ENCODE assay signal across 8 cellular contexts in genomic region chr21:15062566-15062965, GRCh38. TPM values are rescaled to one million over a fixed set of nuclear protein-coding genes. Genes with fewer than 3 reads are reported as not detected.
DNase-seq lines count a peak whose midpoint lies in the region; ATAC-seq, FAIRE-seq and TF ChIP-seq lines count a peak whose summit lies in the region.

No MANE protein-coding gene starts in this region.

- H3K27ac ChIP-seq in endothelial cell of umbilical vein (ENCODE audit: insufficient read depth, low read depth, low read length), result no peak overlapping the region
- H3K27ac ChIP-seq in pancreas, result no peak overlapping the region

- DNase-seq in GM20000 (ENCODE audit: low spot score) (peak; percentile 42), RCC 7860 (ENCODE audit: low spot score) (peak; percentile 25), endothelial cell of umbilical vein (ENCODE audit: low read depth, low spot score) (peak; percentile 51), pancreas (no peak)
- no peak for DNase-seq in activated CD8-positive, alpha-beta memory T cell treated with anti-CD3 and anti-CD28 coated beads, Interleukin-2, amount 50 U/mL, for 48 hours
- no peak for DNase-seq in activated CD4-positive, alpha-beta T cell treated with anti-CD3 and anti-CD28 coated beads for 48 hours

- H3K4me1 ChIP-seq in endothelial cell of umbilical vein (ENCODE audit: control insufficient read depth, extremely low read depth, insufficient read depth, low read length) (peaks cover 30% of the 10 kb centered on the region), pancreas (peaks cover 16 to 49% (median 45%) of the 10 kb centered on the region in 3 donors)

- H3K27me3 ChIP-seq in endothelial cell of umbilical vein (ENCODE audit: control insufficient read depth in 2 of 2, insufficient read depth in 2 of 2, low read length in 2 of 2) (no peaks in the 10 kb centered on the region), pancreas (no peaks in the 10 kb centered on the region)

- H3K9me1 ChIP-seq in endothelial cell of umbilical vein (replicated peaks; ENCODE audit: control insufficient read depth, extremely low read depth, insufficient read depth, low read length), result no peaks in the 10 kb centered on the region

- peak overlapping the region; percentile 80 to 96 (median 85) for H3K4me3 ChIP-seq in endothelial cell of umbilical vein (replicated peaks in 1 of 3; ENCODE audit: insufficient read depth in 1 of 3, low read depth in 1 of 3, low read length in 3 of 3)
- peak overlapping the region in 3 of 4 donors; percentile 82 to 99 (median 98) for H3K4me3 ChIP-seq in pancreas

- intact Hi-C loops in endothelial cell of umbilical vein (cut with micrococcal nuclease) (loop anchor here (1.0 to 10.0 kb wide), 3 partner anchors 8 to 782 kb away; no protein-coding TSS in a partner anchor), pancreas (cut with DNase I) (loop anchor here in 1 of 3 donors (5.0 kb wide), 1 partner anchor 420 kb away; no protein-coding TSS in a partner anchor)

- TF ChIP-seq CTCF in GM20000 (IDR thresholded peaks at IDR 0.05; ENCODE audit: extremely low read depth, missing control alignments) (no peak), endothelial cell of umbilical vein (IDR thresholded peaks at IDR 0.05; ENCODE audit: extremely low read depth in 1 of 2, insufficient read depth in 1 of 2, low read depth in 1 of 2, low read length in 2 of 2) (no peak), pancreas (IDR thresholded peaks at IDR 0.05) (no peak)

- peak overlapping the region; percentile 96 for H3K9ac ChIP-seq in endothelial cell of umbilical vein (replicated peaks; ENCODE audit: extremely low read depth, insufficient read depth, low read length)

- dilution Hi-C loops in endothelial cell of umbilical vein (cut with MboI; ENCODE audit: extremely low pct_ligation_motif_present, low sequenced_read_pairs), result no loop called here

- H3K36me3 ChIP-seq in endothelial cell of umbilical vein (ENCODE audit: control insufficient read depth in 2 of 2, extremely low read depth in 1 of 2, insufficient read depth in 2 of 2, low read length in 2 of 2) (no peaks in the 10 kb centered on the region), pancreas (no peaks in the 10 kb centered on the region)

- no TSS peak for BruUV-seq in endothelial cell of umbilical vein (replicated peaks; lab: Mats Ljungman, UMichigan)

- TF ChIP-seq POLR2A in endothelial cell of umbilical vein (IDR thresholded peaks at IDR 0.05; ENCODE audit: low read depth, low read length) (no peak), GM18505 (IDR thresholded peaks at IDR 0.05; ENCODE audit: borderline replicate concordance, extremely low read depth, insufficient read depth, insufficient read length) (no peak)

- peak overlapping the region; percentile 100 for H3K4me2 ChIP-seq in endothelial cell of umbilical vein (ENCODE audit: insufficient read depth, low read length)

- H3K79me2 ChIP-seq in endothelial cell of umbilical vein (ENCODE audit: control insufficient read depth, insufficient read depth, low read length), result peaks cover 71% of the 10 kb centered on the region

- peak; percentile 66 for FAIRE-seq in RCC 7860 (lab: Jason Lieb, UNC)
- FAIRE-seq in endothelial cell of umbilical vein (lab: Jason Lieb, UNC), result peak; percentile 79
- no peak for FAIRE-seq in pancreas (lab: Jason Lieb, UNC)

- ATAC-seq in pancreas, result no peak
- no peak for ATAC-seq in GM18498 (IDR thresholded peaks at IDR 0.05; ENCODE audit: unreplicated experiment)
- ATAC-seq in GM18505 (IDR thresholded peaks at IDR 0.05; ENCODE audit: unreplicated experiment), result no peak

- H2AFZ ChIP-seq in endothelial cell of umbilical vein (ENCODE audit: low read depth, low read length), result no peak overlapping the region

- peaks cover 12% of the 10 kb centered on the region for H4K20me1 ChIP-seq in endothelial cell of umbilical vein (replicated peaks; ENCODE audit: control insufficient read depth, extremely low read depth, insufficient read depth, low read length)

- CTCF ChIA-PET in endothelial cell of umbilical vein (lab: Charles Lee), result no interaction called here

- POLR2A ChIA-PET in endothelial cell of umbilical vein (lab: Charles Lee), result no interaction called here

- 2 to 4% methylated on average over 3 of the region's 3 CpGs for WGBS in pancreas, 2 donors

- H3K9me3 ChIP-seq in endothelial cell of umbilical vein (replicated peaks; ENCODE audit: control insufficient read depth, insufficient read depth, low read length), result no peaks in the 10 kb centered on the region
- H3K9me3 ChIP-seq in pancreas, result no peaks in the 10 kb centered on the region

TF ChIP-seq in endothelial cell of umbilical vein, 7 proteins besides CTCF, POLR2A, EP300 and RAD21:
- TF ChIP-seq EZH2 (IDR thresholded peaks at IDR 0.05; ENCODE audit: borderline replicate concordance, low read depth, low read length, severe bottlenecking), result no peak
- no peak for TF ChIP-seq GATA2 (IDR thresholded peaks at IDR 0.05; ENCODE audit: insufficient read depth, insufficient read length, low read depth, low read length)
TF ChIP-seq in endothelial cell of umbilical vein: peak in this region for 0.

RNA-seq across cellular contexts. Expression of gene NRIP1, which starts 2.2 kb away (rescaled TPM):
- total RNA-seq in endothelial cell of umbilical vein (24.0 and 26.6 TPM in 2 replicates), pancreas (10 to 100 TPM; 23.4 to 33.5 (median 25.1) TPM)
- polyA plus RNA-seq in endothelial cell of umbilical vein (1.9 and 2.8 TPM in 2 replicates), pancreas (1 to 10 TPM; 3.7 to 4.2 TPM)
- polyA plus RNA-seq in endothelial cell of umbilical vein (2011; cell fraction: cytosol; rRNA removed), result 4.1 and 4.2 TPM in 2 replicates
- polyA plus RNA-seq in endothelial cell of umbilical vein (2011; cell fraction: nucleus; rRNA removed), result 8.9 and 10.1 TPM in 2 replicates
- polyA plus RNA-seq in endothelial cell of umbilical vein (2012), result 14.3 and 26.8 TPM in 2 replicates
- polyA minus RNA-seq in endothelial cell of umbilical vein, result 13.0 and 26.7 TPM in 2 replicates
- 6.0 TPM for polyA minus RNA-seq in endothelial cell of umbilical vein (2011; cell fraction: cytosol; rRNA and poly(A)+ RNA removed)
- 27.3 and 28.9 TPM in 2 replicates for polyA minus RNA-seq in endothelial cell of umbilical vein (2011; cell fraction: nucleus; rRNA and poly(A)+ RNA removed)

Comparison
In these comparisons a context has a peak if more than half of its experiments do, and no peak if none do; other contexts are left out.
1. DNase-seq: peak in GM20000 (single experiment), RCC 7860 (single experiment) and endothelial cell of umbilical vein (single experiment); none in pancreas (0 of 6), activated CD8-positive, alpha-beta memory T cell treated with anti-CD3 and anti-CD28 coated beads, Interleukin-2, amount 50 U/mL, for 48 hours (single experiment) and activated CD4-positive, alpha-beta T cell treated with anti-CD3 and anti-CD28 coated beads for 48 hours (single experiment).